15 cellular contexts compared by ENCODE assay signal in genomic region chr6:137512768-137513605, GRCh38. TPM values are rescaled to one million over a fixed set of nuclear protein-coding genes. Genes with fewer than 3 reads are reported as not detected.
"Had no signal": no experiment of that assay in that cellular context is flagged by ENCODE, and none has a peak within 500 bp of the region (broad histone marks: within the 10 kb centered on the region; RNA-seq: fewer than 3 reads in every experiment).

No MANE protein-coding gene starts in this region.

- H3K9ac ChIP-seq: parathyroid adenoma had no signal

- H3K4me3 Mint-ChIP-seq: activated B cell treated with CpG ODN at 0.5 μM for 24 hours; activated naive CD4-positive, alpha-beta T cell treated with anti-CD3 and anti-CD28 coated beads, Interleukin-2, amount 10 ng/mL, durations not matched to agents 7 days and 5 days; stimulated activated naive CD8-positive, alpha-beta T cell treated with anti-CD3 and anti-CD28 coated beads, Interleukin-15, amount 100 ng/mL, for 72 hours had no signal

- H3K79me2 ChIP-seq: parathyroid adenoma had no signal

- H3K9me3 Mint-ChIP-seq: stimulated activated naive CD8-positive, alpha-beta T cell treated with anti-CD3 and anti-CD28 coated beads, Interleukin-15, amount 100 ng/mL, for 72 hours had no signal

- ATAC-seq: esophagus mucosa; stimulated activated naive CD8-positive, alpha-beta T cell treated with anti-CD3 and anti-CD28 coated beads, Interleukin-15, amount 100 ng/mL, for 72 hours had no signal

- H3K27ac ChIP-seq: parathyroid adenoma, skin epidermis had no signal

- H3K4me1 ChIP-seq: parathyroid adenoma had no signal

- DNase-seq: activated B cell treated with CpG ODN at 0.5 μM for 24 hours; activated CD4-positive, alpha-beta T cell treated with anti-CD3 and anti-CD28 coated beads, Interleukin-2, amount 50 U/mL, for 1 hour; activated naive CD4-positive, alpha-beta T cell treated with anti-CD3 and anti-CD28 coated beads, Interleukin-2, amount 10 ng/mL, durations not matched to agents 7 days and 5 days; activated T-cell treated with anti-CD3 and anti-CD28 coated beads for 4 hours; kidney; stimulated activated CD4-positive, alpha-beta T cell treated with anti-CD3 and anti-CD28 coated beads, Interleukin-4, amount 100 ng/mL, for 4 hours; stimulated activated naive CD8-positive, alpha-beta T cell treated with anti-CD3 and anti-CD28 coated beads, Interleukin-15, amount 100 ng/mL, for 72 hours had no signal

- H3K4me3 ChIP-seq: skin epidermis had no signal

- H3K4me1 Mint-ChIP-seq: activated B cell treated with CpG ODN at 0.5 μM for 24 hours; activated naive CD4-positive, alpha-beta T cell treated with anti-CD3 and anti-CD28 coated beads, Interleukin-2, amount 10 ng/mL, durations not matched to agents 7 days and 5 days; stimulated activated naive CD8-positive, alpha-beta T cell treated with anti-CD3 and anti-CD28 coated beads, Interleukin-15, amount 100 ng/mL, for 72 hours had no signal

- H2AFZ ChIP-seq: parathyroid adenoma had no signal

- H3K27ac Mint-ChIP-seq: activated B cell treated with CpG ODN at 0.5 μM for 24 hours; activated naive CD4-positive, alpha-beta T cell treated with anti-CD3 and anti-CD28 coated beads, Interleukin-2, amount 10 ng/mL, durations not matched to agents 7 days and 5 days; activated T-helper 2 cell treated with anti-CD3 and anti-CD28 coated beads, Interferon-gamma antibody, Interleukin-2, Interleukin-4, amounts not matched to agents 10 μg/mL and 5 μg/mL and 100 μg/mL, durations not matched to agents 14 hours and 24 hours and 36 hours; stimulated activated naive CD8-positive, alpha-beta T cell treated with anti-CD3 and anti-CD28 coated beads, Interleukin-15, amount 100 ng/mL, for 72 hours had no signal

RNA-seq across cellular contexts. Expression of gene OLIG3, which starts 18.8 kb away (rescaled TPM):
- total RNA-seq: activated B cell treated with CpG ODN at 0.5 μM for 24 hours; activated T-helper 2 cell treated with anti-CD3 and anti-CD28 coated beads, Interferon-gamma antibody, Interleukin-2, Interleukin-4, amounts not matched to agents 10 μg/mL and 5 μg/mL and 100 μg/mL, durations not matched to agents 14 hours and 24 hours and 36 hours; cardiac septum; esophagus mucosa; kidney; myocyte; urinary bladder had no signal
- polyA plus RNA-seq: adipose tissue, urinary bladder had no signal
